In genomic region chr22:19203839-19204238, GRCh38 we compare ENCODE assay signal across 1 cellular context.
TF ChIP-seq lines count a peak whose summit lies in the region.

No MANE protein-coding gene starts in this region.

TF ChIP-seq in WTC11, 78 proteins besides CTCF, POLR2A, EP300 and RAD21 (continued from another document):
- TF ChIP-seq EMX1 (CRISPR knock-in tag; IDR thresholded peaks at IDR 0.05) (no peak), CREM (CRISPR knock-in tag; IDR thresholded peaks at IDR 0.05) (no peak), ZNF317 (CRISPR knock-in tag; IDR thresholded peaks at IDR 0.05; ENCODE audit: borderline replicate concordance, low read depth) (no peak)
